Comparison of ENCODE assay signal across 32 cellular contexts in genomic region chr5:67732921-67733320, GRCh38.
"Had no signal": no experiment of that assay in that cellular context is flagged by ENCODE, and none has a peak within 500 bp of the region (broad histone marks: within the 10 kb centered on the region; RNA-seq: fewer than 3 reads in every experiment).

No MANE protein-coding gene starts in this region.

- H3K4me3 ChIP-seq: body of pancreas, esophagus muscularis mucosa, gastrocnemius medialis had no signal

- ATAC-seq: activated CD4-positive, alpha-beta T cell treated with anti-CD3 and anti-CD28 coated beads for 36 hours; activated CD8-positive, alpha-beta memory T cell treated with anti-CD3 and anti-CD28 coated beads, Interleukin-2, amount 10 ng/mL, durations not matched to agents 7 days and 5 days; activated CD8-positive, alpha-beta T cell treated with anti-CD3 and anti-CD28 coated beads, Interleukin-2, amount 10 ng/mL, durations not matched to agents 7 days and 5 days; body of pancreas; effector memory CD8-positive, alpha-beta T cell; foreskin keratinocyte; gastrocnemius medialis; T-cell had no signal

- FAIRE-seq: colon had no signal

- DNase-seq: activated B cell treated with CpG ODN at 0.5 μM for 24 hours; activated CD4-positive, alpha-beta memory T cell treated with anti-CD3 and anti-CD28 coated beads for 36 hours; activated CD4-positive, alpha-beta T cell treated with anti-CD3 and anti-CD28 coated beads for 36 hours; activated CD4-positive, alpha-beta T cell treated with anti-CD3 and anti-CD28 coated beads, Interleukin-2, amount 10 ng/mL, durations not matched to agents 24 days and 14 days; activated CD4-positive, CD25-positive, alpha-beta regulatory T cell treated with anti-CD3 and anti-CD28 coated beads, Interleukin-2, amount 50 U/mL, for 72 hours; activated CD8-positive, alpha-beta memory T cell treated with anti-CD3 and anti-CD28 coated beads, Interleukin-2, amount 10 ng/mL, durations not matched to agents 7 days and 5 days; activated CD8-positive, alpha-beta memory T cell treated with anti-CD3 and anti-CD28 coated beads, Interleukin-2, amount 50 U/mL, for 4 hours; activated CD8-positive, alpha-beta T cell treated with anti-CD3 and anti-CD28 coated beads, Interleukin-2, amount 10 ng/mL, durations not matched to agents 7 days and 5 days; activated effector memory CD4-positive, alpha-beta T cell treated with anti-CD3 and anti-CD28 coated beads, Interleukin-2, amount 50 U/mL, for 16 hours; activated naive CD4-positive, alpha-beta T cell treated with anti-CD3 and anti-CD28 coated beads for 36 hours; activated naive CD8-positive, alpha-beta T cell treated with anti-CD3 and anti-CD28 coated beads, Interleukin-2, amount 10 ng/mL, durations not matched to agents 7 days and 5 days; activated T-cell treated with anti-CD3 and anti-CD28 coated beads, Interleukin-2, amount 50 U/mL, for 1 hour; activated T-cell treated with anti-CD3 and anti-CD28 coated beads, Interleukin-2, amount 50 U/mL, for 48 hours; body of pancreas; cortex of kidney; dermis blood vessel endothelial cell; effector CD4-positive, alpha-beta T cell; effector memory CD8-positive, alpha-beta T cell; erythroblast; foreskin keratinocyte; gastrocnemius medialis; head of caudate nucleus; SW 1271; T-cell; T1000; WERI-Rb-1 had no signal

- H3K9me3 Mint-ChIP-seq: activated CD4-positive, alpha-beta memory T cell treated with anti-CD3 and anti-CD28 coated beads for 36 hours; activated CD4-positive, alpha-beta T cell treated with anti-CD3 and anti-CD28 coated beads, Interleukin-2, amount 10 ng/mL, durations not matched to agents 24 days and 14 days; activated naive CD4-positive, alpha-beta T cell treated with anti-CD3 and anti-CD28 coated beads for 36 hours; activated naive CD4-positive, alpha-beta T cell treated with anti-CD3 and anti-CD28 coated beads, Interleukin-2, amount 50 U/mL, for 24 hours; activated naive CD8-positive, alpha-beta T cell treated with anti-CD3 and anti-CD28 coated beads, Interleukin-2, amount 10 ng/mL, durations not matched to agents 7 days and 5 days; activated T-helper 1 cell treated with anti-CD3 and anti-CD28 coated beads, Interleukin-12 subunit alpha, Interleukin-12 subunit beta, Interleukin-2, Interleukin-4 antibody, amounts not matched to agents 30 ng/mL and 10 ng/mL and 1 ng/mL, durations not matched to agents 14 hours and 24 hours and 36 hours; activated T-helper 2 cell treated with anti-CD3 and anti-CD28 coated beads, Interferon-gamma antibody, Interleukin-2, Interleukin-4, amounts not matched to agents 10 μg/mL and 5 μg/mL and 100 μg/mL, durations not matched to agents 14 hours and 24 hours and 36 hours; effector memory CD8-positive, alpha-beta T cell; T-helper 1 cell treated with Interleukin-12 subunit alpha and Interleukin-12 subunit beta and Interleukin-4 antibody, amounts not matched to agents 30 μg/mL and 1 μg/mL, for 36 hours had no signal

- H3K4me3 Mint-ChIP-seq: activated B cell treated with CpG ODN at 0.5 μM for 24 hours; activated CD4-positive, alpha-beta memory T cell treated with anti-CD3 and anti-CD28 coated beads for 36 hours; activated CD4-positive, alpha-beta T cell treated with anti-CD3 and anti-CD28 coated beads for 36 hours; activated CD4-positive, alpha-beta T cell treated with anti-CD3 and anti-CD28 coated beads, Interleukin-2, amount 10 ng/mL, durations not matched to agents 24 days and 14 days; activated CD8-positive, alpha-beta memory T cell treated with anti-CD3 and anti-CD28 coated beads, Interleukin-2, amount 10 ng/mL, durations not matched to agents 7 days and 5 days; activated CD8-positive, alpha-beta T cell treated with anti-CD3 and anti-CD28 coated beads, Interleukin-2, amount 10 ng/mL, durations not matched to agents 7 days and 5 days; activated naive CD4-positive, alpha-beta T cell treated with anti-CD3 and anti-CD28 coated beads for 36 hours; activated naive CD4-positive, alpha-beta T cell treated with anti-CD3 and anti-CD28 coated beads, Interleukin-2, amount 50 U/mL, for 24 hours; activated naive CD8-positive, alpha-beta T cell treated with anti-CD3 and anti-CD28 coated beads, Interleukin-2, amount 10 ng/mL, durations not matched to agents 7 days and 5 days; activated T-helper 1 cell treated with anti-CD3 and anti-CD28 coated beads, Interleukin-12 subunit alpha, Interleukin-12 subunit beta, Interleukin-2, Interleukin-4 antibody, amounts not matched to agents 30 ng/mL and 10 ng/mL and 1 ng/mL, durations not matched to agents 14 hours and 24 hours and 36 hours; effector memory CD8-positive, alpha-beta T cell; T-cell; T-helper 1 cell treated with Interleukin-12 subunit alpha and Interleukin-12 subunit beta and Interleukin-4 antibody, amounts not matched to agents 30 μg/mL and 1 μg/mL, for 36 hours had no signal

- H3K36me3 ChIP-seq: esophagus muscularis mucosa, gastrocnemius medialis, WERI-Rb-1 had no signal

- H3K36me3 Mint-ChIP-seq: activated CD4-positive, alpha-beta memory T cell treated with anti-CD3 and anti-CD28 coated beads for 36 hours; activated CD8-positive, alpha-beta memory T cell treated with anti-CD3 and anti-CD28 coated beads, Interleukin-2, amount 10 ng/mL, durations not matched to agents 7 days and 5 days; activated naive CD8-positive, alpha-beta T cell treated with anti-CD3 and anti-CD28 coated beads, Interleukin-2, amount 10 ng/mL, durations not matched to agents 7 days and 5 days; T-cell had no signal

- H3K27me3 Mint-ChIP-seq: activated CD4-positive, alpha-beta T cell treated with anti-CD3 and anti-CD28 coated beads, Interleukin-2, amount 10 ng/mL, durations not matched to agents 24 days and 14 days had no signal

- H3K9me3 ChIP-seq: body of pancreas, esophagus muscularis mucosa, gastrocnemius medialis had no signal

- H3K27me3 ChIP-seq: body of pancreas, esophagus muscularis mucosa, gastrocnemius medialis had no signal

- H3K27ac ChIP-seq: body of pancreas, esophagus muscularis mucosa, foreskin keratinocyte, gastrocnemius medialis, WERI-Rb-1 had no signal

- H3K27ac Mint-ChIP-seq: activated B cell treated with CpG ODN at 0.5 μM for 24 hours; activated CD4-positive, alpha-beta memory T cell treated with anti-CD3 and anti-CD28 coated beads for 36 hours; activated CD4-positive, alpha-beta T cell treated with anti-CD3 and anti-CD28 coated beads for 36 hours; activated CD4-positive, alpha-beta T cell treated with anti-CD3 and anti-CD28 coated beads, Interleukin-2, amount 10 ng/mL, durations not matched to agents 24 days and 14 days; activated CD8-positive, alpha-beta memory T cell treated with anti-CD3 and anti-CD28 coated beads, Interleukin-2, amount 10 ng/mL, durations not matched to agents 7 days and 5 days; activated CD8-positive, alpha-beta T cell treated with anti-CD3 and anti-CD28 coated beads, Interleukin-2, amount 10 ng/mL, durations not matched to agents 7 days and 5 days; activated naive CD4-positive, alpha-beta T cell treated with anti-CD3 and anti-CD28 coated beads for 36 hours; activated naive CD4-positive, alpha-beta T cell treated with anti-CD3 and anti-CD28 coated beads, Interleukin-2, amount 50 U/mL, for 24 hours; activated naive CD8-positive, alpha-beta T cell treated with anti-CD3 and anti-CD28 coated beads, Interleukin-2, amount 10 ng/mL, durations not matched to agents 7 days and 5 days; activated T-helper 1 cell treated with anti-CD3 and anti-CD28 coated beads, Interleukin-12 subunit alpha, Interleukin-12 subunit beta, Interleukin-2, Interleukin-4 antibody, amounts not matched to agents 30 ng/mL and 10 ng/mL and 1 ng/mL, durations not matched to agents 14 hours and 24 hours and 36 hours; activated T-helper 2 cell treated with anti-CD3 and anti-CD28 coated beads, Interferon-gamma antibody, Interleukin-2, Interleukin-4, amounts not matched to agents 10 μg/mL and 5 μg/mL and 100 μg/mL, durations not matched to agents 14 hours and 24 hours and 36 hours; effector memory CD8-positive, alpha-beta T cell; T-cell; T-helper 1 cell treated with Interleukin-12 subunit alpha and Interleukin-12 subunit beta and Interleukin-4 antibody, amounts not matched to agents 30 μg/mL and 1 μg/mL, for 36 hours had no signal

- H3K4me1 Mint-ChIP-seq: activated B cell treated with CpG ODN at 0.5 μM for 24 hours; activated CD4-positive, alpha-beta T cell treated with anti-CD3 and anti-CD28 coated beads, Interleukin-2, amount 10 ng/mL, durations not matched to agents 24 days and 14 days; activated CD8-positive, alpha-beta memory T cell treated with anti-CD3 and anti-CD28 coated beads, Interleukin-2, amount 10 ng/mL, durations not matched to agents 7 days and 5 days; activated naive CD4-positive, alpha-beta T cell treated with anti-CD3 and anti-CD28 coated beads, Interleukin-2, amount 50 U/mL, for 24 hours; activated naive CD8-positive, alpha-beta T cell treated with anti-CD3 and anti-CD28 coated beads, Interleukin-2, amount 10 ng/mL, durations not matched to agents 7 days and 5 days had no signal

- H3K4me1 ChIP-seq: body of pancreas, foreskin keratinocyte, gastrocnemius medialis had no signal
